Comparison of ENCODE assay signal across 17 cellular contexts in genomic region chr15:28895566-28895965, GRCh38. TPM values are rescaled to one million over a fixed set of nuclear protein-coding genes. Genes with fewer than 3 reads are reported as not detected.
A peak's percentile ranks its signal among the peaks of the same experiment; 100 is the strongest.
DNase-seq lines count a peak whose midpoint lies in the region; ATAC-seq and TF ChIP-seq lines count a peak whose summit lies in the region.
"Had no signal": no experiment of that assay in that cellular context is flagged by ENCODE, and none has a peak within 500 bp of the region (broad histone marks: within the 10 kb centered on the region; RNA-seq: fewer than 3 reads in every experiment).

No MANE protein-coding gene starts in this region.

- peaks cover 13 to 17% of the 10 kb centered on the region in 2 experiments for H3K9me3 Mint-ChIP-seq in H9
- H3K9me3 Mint-ChIP-seq: CD8-positive, alpha-beta T cell had no signal

- H4K91ac ChIP-seq in H9 (ENCODE audit: insufficient read length, low read depth, low read length) (no peak overlapping the region), mesenchymal stem cell (ENCODE audit: low read length) (peak overlapping the region; percentile 49)

- TF ChIP-seq CTCF in SK-N-SH (IDR thresholded peaks at IDR 0.05) (no peak), H9 (conservative IDR thresholded peaks at IDR 0.05) (no peak)

- no peak overlapping the region for H3K27ac ChIP-seq in SK-N-SH (ENCODE audit: low read depth in 2 of 2, low read length in 1 of 2)
- no peak overlapping the region for H3K27ac ChIP-seq in H9 (ENCODE audit: insufficient read length, low read depth, low read length)
- H3K27ac ChIP-seq in mesenchymal stem cell (ENCODE audit: low read length, poor library complexity, severe bottlenecking) = no peak overlapping the region
- H3K27ac ChIP-seq: 22Rv1 had no signal

- DNase-seq in SK-N-SH = peak; percentile 12
- DNase-seq in H9 = no peak
- peak; percentile 3 for DNase-seq in cerebellar cortex (ENCODE audit: low spot score)
- DNase-seq in mesenchymal stem cell = no peak
- no peak for DNase-seq in putamen (ENCODE audit: low spot score)
- DNase-seq in left ventricle myocardium superior = no peak
- DNase-seq: CD8-positive, alpha-beta T cell; COR-L47; DND-41; GF-D8 had no signal

- H3K9me2 ChIP-seq in SK-N-SH = no peaks in the 10 kb centered on the region

- no peak overlapping the region for H2AK5ac ChIP-seq in H9 (ENCODE audit: insufficient read length, low read length)
- no peak overlapping the region for H2AK5ac ChIP-seq in mesenchymal stem cell (ENCODE audit: low read length, severe bottlenecking)

- H3K36me3 ChIP-seq in SK-N-SH (replicated peaks in 1 of 2; ENCODE audit: control insufficient read depth in 1 of 2, insufficient read depth in 2 of 2, low read length in 1 of 2) = no peaks in the 10 kb centered on the region
- no peaks in the 10 kb centered on the region for H3K36me3 ChIP-seq in mesenchymal stem cell (ENCODE audit: control insufficient read depth in 1 of 2, insufficient read depth in 2 of 2, low read depth in 1 of 2, low read length in 2 of 2)

- H3K4me2 ChIP-seq in SK-N-SH (no peak overlapping the region), H9 (ENCODE audit: insufficient read depth, insufficient read length, low read length) (no peak overlapping the region), mesenchymal stem cell (ENCODE audit: low read length, poor library complexity, severe bottlenecking) (no peak overlapping the region)

- H2BK120ac ChIP-seq in H9 (ENCODE audit: low read depth, low read length, poor library complexity, severe bottlenecking) (no peak overlapping the region), mesenchymal stem cell (ENCODE audit: low read depth, low read length) (peak overlapping the region; percentile 7)

- no peaks in the 10 kb centered on the region for H3K9me3 ChIP-seq in SK-N-SH
- peaks cover 3% of the 10 kb centered on the region for H3K9me3 ChIP-seq in H9 (ENCODE audit: control insufficient read depth, low read depth, low read length)
- no peaks in the 10 kb centered on the region for H3K9me3 ChIP-seq in mesenchymal stem cell (ENCODE audit: control insufficient read depth, low read length)

- POLR2A ChIA-PET in SK-N-SH (lab: Yijun Ruan, JAX) = no interaction called here

- H2BK12ac ChIP-seq in H9 (ENCODE audit: insufficient read length, low read depth, low read length) = no peak overlapping the region
- no peak overlapping the region for H2BK12ac ChIP-seq in mesenchymal stem cell (ENCODE audit: low read length in 2 of 2)

- no peak overlapping the region for H4K8ac ChIP-seq in H9 (replicated peaks; ENCODE audit: insufficient read length, low read depth, low read length)
- no peak overlapping the region for H4K8ac ChIP-seq in mesenchymal stem cell (ENCODE audit: low read length)

- H3K9ac ChIP-seq in SK-N-SH (no peak overlapping the region), H9 (ENCODE audit: extremely low read depth, insufficient read length, low read length) (no peak overlapping the region), mesenchymal stem cell (ENCODE audit: low read length) (no peak overlapping the region)

- H2BK15ac ChIP-seq in H9 (ENCODE audit: low read depth, low read length) = no peak overlapping the region
- no peak overlapping the region for H2BK15ac ChIP-seq in mesenchymal stem cell (ENCODE audit: low read depth, poor library complexity, severe bottlenecking)

- no peak overlapping the region for H3T11ph ChIP-seq in H9 (ENCODE audit: low read length)

- H3K23ac ChIP-seq in H9 (ENCODE audit: insufficient read length, low read depth, low read length) (no peak overlapping the region), mesenchymal stem cell (ENCODE audit: low read length in 2 of 2) (no peak overlapping the region)

- peaks cover 3% of the 10 kb centered on the region for H3F3A ChIP-seq in SK-N-SH (replicated peaks; ENCODE audit: insufficient read depth)

- H3K36me3 Mint-ChIP-seq in H9 (ENCODE audit: insufficient read depth in 1 of 3, low read depth in 3 of 3) = peaks cover 10 to 21% (median 20%) of the 10 kb centered on the region in 3 experiments
- H3K36me3 Mint-ChIP-seq: CD14-positive monocyte had no signal

- no peaks in the 10 kb centered on the region for H3K79me2 ChIP-seq in SK-N-SH (ENCODE audit: insufficient read depth)
- no peaks in the 10 kb centered on the region; the same call in 1 of the 2 replicates for H3K79me2 ChIP-seq in H9 (ENCODE audit: insufficient read depth, low read length)

- no peak overlapping the region for H2AFZ ChIP-seq in SK-N-SH (ENCODE audit: low read depth)
- H2AFZ ChIP-seq in H9 (ENCODE audit: low read length) = no peak overlapping the region
- H2AFZ ChIP-seq in mesenchymal stem cell (ENCODE audit: low read depth, low read length) = no peak overlapping the region

- H3K4ac ChIP-seq in H9 (ENCODE audit: low read depth, low read length) (no peak overlapping the region), mesenchymal stem cell (ENCODE audit: low read depth in 1 of 2, low read length in 2 of 2) (peak overlapping the region in 1 of 2 experiments; percentile 2)

- H3K4me3 Mint-ChIP-seq in H9 = no peak overlapping the region
- H3K4me3 Mint-ChIP-seq: CD14-positive monocyte; CD8-positive, alpha-beta T cell had no signal

- no peak for TF ChIP-seq EP300 in SK-N-SH (IDR thresholded peaks at IDR 0.05; ENCODE audit: borderline replicate concordance in 1 of 2, low read depth in 1 of 2, low read length in 1 of 2)

- H3K79me1 ChIP-seq in H9 (ENCODE audit: insufficient read depth, low read depth, low read length, poor library complexity, severe bottlenecking) (no peaks in the 10 kb centered on the region), mesenchymal stem cell (replicated peaks; ENCODE audit: low read length, poor library complexity, severe bottlenecking) (peaks cover 17% of the 10 kb centered on the region)

- 90% methylated on average over 6 of the region's 6 CpGs for WGBS in SK-N-SH (ENCODE audit: low lambda C conversion rate)
- WGBS in H9 (ENCODE audit: extremely low coverage, insufficient read length, low lambda C conversion rate) = no CpG with 5 or more reads among the region's 6 CpGs
- 88% methylated on average over 6 of the region's 6 CpGs for WGBS in mesenchymal stem cell

- H3K27me3 ChIP-seq in SK-N-SH (ENCODE audit: insufficient read depth) (no peaks in the 10 kb centered on the region), H9 (ENCODE audit: insufficient read depth, low read length) (no peaks in the 10 kb centered on the region), mesenchymal stem cell (ENCODE audit: control insufficient read depth in 1 of 2, insufficient read depth in 1 of 2, low read length in 2 of 2) (peaks cover 0 to 2% of the 10 kb centered on the region in 2 experiments)

- H3K4me3 ChIP-seq in SK-N-SH (ENCODE audit: low read depth in 2 of 2, low read length in 1 of 2) (no peak overlapping the region), mesenchymal stem cell (ENCODE audit: insufficient read depth in 1 of 2, low read depth in 1 of 2, low read length in 2 of 2) (no peak overlapping the region)

- peaks cover 3 to 4% of the 10 kb centered on the region in 2 experiments; a peak in 3 of 4 replicates for H3K4me1 Mint-ChIP-seq in H9

- intact Hi-C loops in left ventricle myocardium superior (cut with micrococcal nuclease) = no loop called here

- H3K27me3 Mint-ChIP-seq in H9 (ENCODE audit: low read depth) = no peaks in the 10 kb centered on the region; the same call in 1 of the 2 replicates

- H3K14ac ChIP-seq in H9 (ENCODE audit: insufficient read depth, low read length) = no peak overlapping the region
- H3K14ac ChIP-seq in mesenchymal stem cell (ENCODE audit: low read length in 2 of 2) = no peak overlapping the region

- TF ChIP-seq RAD21 in SK-N-SH (IDR thresholded peaks at IDR 0.05; ENCODE audit: low read length) = no peak

- H4K20me1 ChIP-seq in SK-N-SH (ENCODE audit: insufficient read depth) = no peaks in the 10 kb centered on the region
- H4K20me1 ChIP-seq in H9 (ENCODE audit: control insufficient read depth, insufficient read depth, insufficient read length) = peaks cover 2% of the 10 kb centered on the region

- H3K23me2 ChIP-seq in H9 (ENCODE audit: insufficient read length, low read depth, low read length, poor library complexity, severe bottlenecking) = no peaks in the 10 kb centered on the region

- H3K18ac ChIP-seq in H9 (ENCODE audit: insufficient read length, low read depth, low read length) (peak overlapping the region; percentile 34), mesenchymal stem cell (ENCODE audit: low read depth in 1 of 2, low read length in 2 of 2) (peak overlapping the region in 1 of 2 experiments; percentile 10)

- H2BK5ac ChIP-seq in H9 (ENCODE audit: insufficient read length, low read length) (no peak overlapping the region), mesenchymal stem cell (ENCODE audit: low read depth, low read length, poor library complexity, severe bottlenecking) (no peak overlapping the region)

- peaks cover 0 to 24% of the 10 kb centered on the region in 2 experiments; a peak in 1 of 4 replicates for H3K4me1 ChIP-seq in SK-N-SH (ENCODE audit: control insufficient read depth in 1 of 2, insufficient read depth in 2 of 2, low read depth in 1 of 2, low read length in 1 of 2)
- H3K4me1 ChIP-seq in H9 (ENCODE audit: insufficient read depth, low read length) = no peaks in the 10 kb centered on the region
- H3K4me1 ChIP-seq in mesenchymal stem cell (ENCODE audit: control insufficient read depth, insufficient read depth, low read depth, low read length) = peaks cover 8% of the 10 kb centered on the region

- CTCF ChIA-PET in SK-N-SH (lab: Yijun Ruan, JAX) = no interaction called here

- H2BK20ac ChIP-seq in H9 (ENCODE audit: low read depth, low read length, poor library complexity, severe bottlenecking) = no peak overlapping the region

- no peak overlapping the region for H4K5ac ChIP-seq in H9 (ENCODE audit: insufficient read length, low read depth, low read length)

- H3K56ac ChIP-seq in H9 (ENCODE audit: insufficient read length, low read depth, low read length) = no peak overlapping the region

- no peak for ATAC-seq in SK-N-SH treated with all-trans-retinoic acid at 6 μM for 48 hours
- no peak for ATAC-seq in HG02981 (IDR thresholded peaks at IDR 0.05; ENCODE audit: unreplicated experiment)
- ATAC-seq in left ventricle myocardium superior = no peak
- ATAC-seq: CD8-positive, alpha-beta T cell; HepG2 had no signal

- no peak overlapping the region for H3K27ac Mint-ChIP-seq in H9
- H3K27ac Mint-ChIP-seq: CD14-positive monocyte; CD8-positive, alpha-beta T cell had no signal

TF ChIP-seq in SK-N-SH, 30 proteins besides CTCF, POLR2A, EP300 and RAD21 (continues in another document):
- TF ChIP-seq TCF12 (IDR thresholded peaks at IDR 0.05) = no peak

RNA-seq across cellular contexts. Expression of gene APBA2, which starts 9.8 kb away (rescaled TPM):
- 12.7 and 14.0 TPM in 2 replicates for polyA plus RNA-seq in SK-N-SH (2012; rRNA removed)
- polyA plus RNA-seq in SK-N-SH (2012; cell fraction: cytosol; rRNA removed) = 7.1 and 10.1 TPM in 2 replicates
- 25.3 and 26.2 TPM in 2 replicates for polyA plus RNA-seq in SK-N-SH (2012; cell fraction: nucleus; rRNA removed)
- total RNA-seq in H9 (2021) = 12.2 and 14.3 TPM in 2 replicates
- 22.0 TPM for polyA plus RNA-seq in mesenchymal stem cell (2013, experiment 1 of 2)
- 21.3 TPM for polyA plus RNA-seq in mesenchymal stem cell (2013, experiment 2 of 2)
- total RNA-seq in left ventricle myocardium superior = 1.2 TPM

RNA-seq across cellular contexts. Expression of gene GOLGA6L7, which starts 47.1 kb away (rescaled TPM):
- polyA plus RNA-seq in SK-N-SH (2012; rRNA removed) = not detected in 2 replicates
- polyA plus RNA-seq in SK-N-SH (2012; cell fraction: cytosol; rRNA removed) = not detected in 2 replicates
- not detected in 2 replicates for polyA plus RNA-seq in SK-N-SH (2012; cell fraction: nucleus; rRNA removed)
- not detected in 2 replicates for total RNA-seq in H9 (2021)
- not detected for polyA plus RNA-seq in mesenchymal stem cell (2013, experiment 1 of 2)
- not detected for polyA plus RNA-seq in mesenchymal stem cell (2013, experiment 2 of 2)
- total RNA-seq in left ventricle myocardium superior = not detected
- total RNA-seq: A673; CD8-positive, alpha-beta T cell; HepG2 had no signal
- polyA plus RNA-seq: BJ, CD14-positive monocyte, HepG2 had no signal

Comparison
In these comparisons a context has a peak if more than half of its experiments do, and no peak if none do; other contexts are left out.
1. DNase-seq: peak in SK-N-SH (single experiment) and cerebellar cortex (single experiment); none in H9 (single experiment), mesenchymal stem cell (single experiment), putamen (single experiment) and left ventricle myocardium superior (single experiment).